In the genomic region with DNA sequence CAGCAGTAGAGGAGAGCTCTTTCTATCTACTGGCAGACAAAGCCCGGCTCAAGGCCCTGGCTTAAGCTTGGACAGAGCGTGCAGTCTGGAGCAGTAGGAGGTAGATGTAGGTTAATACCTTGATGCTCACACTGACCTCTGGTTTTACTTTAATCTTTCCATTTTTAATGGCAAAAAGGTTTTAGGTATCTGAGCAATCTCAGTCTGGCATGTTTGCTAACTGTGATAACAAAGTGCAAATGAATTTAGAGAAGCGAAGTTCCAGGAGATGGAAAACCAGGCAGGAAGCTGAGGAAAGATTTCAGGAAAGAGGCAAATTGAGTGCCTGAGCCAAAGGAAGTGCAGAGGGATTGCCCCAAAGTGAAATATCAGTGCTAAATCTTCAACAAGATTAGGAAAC, we compare ENCODE assay signal across 24 cellular contexts.
DNase-seq lines count a peak whose midpoint lies in the region; ATAC-seq, FAIRE-seq and TF ChIP-seq lines count a peak whose summit lies in the region.
"Had no signal": no experiment of that assay in that cellular context is flagged by ENCODE, and none has a peak within 500 bp of the region (broad histone marks: within the 10 kb centered on the region; RNA-seq: fewer than 3 reads in every experiment).

No MANE protein-coding gene starts in this region.

- no peak overlapping the region for H3K18ac ChIP-seq in neuronal stem cell (ENCODE audit: low read length)

- H3K4me3 ChIP-seq in HepG2 (replicated peaks in 1 of 3; ENCODE audit: insufficient read depth in 1 of 3, low read depth in 2 of 3, low read length in 3 of 3) (no peak overlapping the region), right lobe of liver (no peak overlapping the region), endothelial cell of umbilical vein (replicated peaks in 1 of 3; ENCODE audit: insufficient read depth in 1 of 3, low read depth in 1 of 3, low read length in 3 of 3) (no peak overlapping the region), neuronal stem cell (ENCODE audit: low read length in 2 of 2) (no peak overlapping the region)

- no peak overlapping the region for H3K23ac ChIP-seq in neuronal stem cell (ENCODE audit: low read depth, low read length, poor library complexity)

- H3K79me2 ChIP-seq in HepG2 (ENCODE audit: insufficient read depth, low read length) (no peaks in the 10 kb centered on the region), endothelial cell of umbilical vein (ENCODE audit: control insufficient read depth, insufficient read depth, low read length) (no peaks in the 10 kb centered on the region)

- H4K20me1 ChIP-seq in HepG2 (ENCODE audit: insufficient read depth, low read length) (no peaks in the 10 kb centered on the region), endothelial cell of umbilical vein (replicated peaks; ENCODE audit: control insufficient read depth, extremely low read depth, insufficient read depth, low read length) (no peaks in the 10 kb centered on the region)

- no peak overlapping the region for H2BK15ac ChIP-seq in neuronal stem cell (ENCODE audit: low read length)

- dilution Hi-C loops in endothelial cell of umbilical vein (cut with MboI; ENCODE audit: extremely low pct_ligation_motif_present, low sequenced_read_pairs), result no loop called here

- H4K91ac ChIP-seq in neuronal stem cell (ENCODE audit: low read depth, low read length, poor library complexity), result no peak overlapping the region

- H3K27ac ChIP-seq in HepG2 (ENCODE audit: extremely low read length, insufficient read depth, low read length) (no peak overlapping the region), right lobe of liver (no peak overlapping the region), endothelial cell of umbilical vein (ENCODE audit: insufficient read depth, low read depth, low read length) (no peak overlapping the region), neuronal stem cell (replicated peaks; ENCODE audit: low read length) (no peak overlapping the region)
- H3K27ac ChIP-seq: HL-60 had no signal

- no peak overlapping the region for H3K4ac ChIP-seq in neuronal stem cell (ENCODE audit: low read length)

- H3K9me1 ChIP-seq in endothelial cell of umbilical vein (replicated peaks; ENCODE audit: control insufficient read depth, extremely low read depth, insufficient read depth, low read length), result no peaks in the 10 kb centered on the region

- WGBS in HepG2 (ENCODE audit: low lambda C conversion rate), result 39% methylated on average over 3 of the region's 3 CpGs
- 61% methylated on average over 3 of the region's 3 CpGs for WGBS in right lobe of liver (ENCODE audit: insufficient coverage, low coverage, low lambda C conversion rate, missing lambda C conversion rate)
- WGBS in neuronal stem cell (ENCODE audit: extremely low coverage in 2 of 2, insufficient read length in 2 of 2, insufficient replicate concordance in 1 of 2), 2 donors, result no CpG with 5 or more reads among the region's 3 CpGs

- H3K4me1 ChIP-seq in HepG2 (ENCODE audit: insufficient read depth, low read length) (peaks cover 45% of the 10 kb centered on the region), right lobe of liver (peaks cover 0 to 4% (median 0%) of the 10 kb centered on the region in 4 donors), endothelial cell of umbilical vein (ENCODE audit: control insufficient read depth, extremely low read depth, insufficient read depth, low read length) (peaks cover 21% of the 10 kb centered on the region), neuronal stem cell (ENCODE audit: control insufficient read depth in 2 of 2, insufficient read depth in 1 of 2, low read depth in 1 of 2, low read length in 2 of 2) (peaks cover 0 to 6% of the 10 kb centered on the region in 2 donors)
- H3K4me1 ChIP-seq: BE2C had no signal

- no peaks in the 10 kb centered on the region for H3K27me3 ChIP-seq in HepG2 (ENCODE audit: control insufficient read depth in 1 of 2, insufficient read depth in 2 of 2, low read length in 2 of 2)
- no peaks in the 10 kb centered on the region for H3K27me3 ChIP-seq in right lobe of liver
- H3K27me3 ChIP-seq in endothelial cell of umbilical vein (ENCODE audit: control insufficient read depth in 2 of 2, insufficient read depth in 2 of 2, low read length in 2 of 2), result no peaks in the 10 kb centered on the region
- H3K27me3 ChIP-seq in neuronal stem cell (ENCODE audit: control insufficient read depth in 3 of 3, insufficient read depth in 3 of 3, low read depth in 1 of 3, low read length in 3 of 3), result no peaks in the 10 kb centered on the region
- H3K27me3 ChIP-seq: BE2C had no signal

- H2BK5ac ChIP-seq in neuronal stem cell (ENCODE audit: low read length), result no peak overlapping the region

- H3K9ac ChIP-seq in HepG2 (ENCODE audit: insufficient read depth, low read depth, low read length), result no peak overlapping the region
- H3K9ac ChIP-seq in endothelial cell of umbilical vein (replicated peaks; ENCODE audit: extremely low read depth, insufficient read depth, low read length), result no peak overlapping the region
- H3K9ac ChIP-seq in neuronal stem cell (ENCODE audit: low read depth, low read length, poor library complexity), result no peak overlapping the region

- H2BK120ac ChIP-seq in neuronal stem cell (ENCODE audit: low read depth, low read length), result no peak overlapping the region

- no peaks in the 10 kb centered on the region for H3K79me1 ChIP-seq in neuronal stem cell (ENCODE audit: low read depth, low read length)

- FAIRE-seq in HepG2 (lab: Jason Lieb, UNC) (no peak), endothelial cell of umbilical vein (lab: Jason Lieb, UNC) (no peak)
- FAIRE-seq: GM12891, GM19239 had no signal

- H4K8ac ChIP-seq in neuronal stem cell (ENCODE audit: low read depth, low read length), result no peak overlapping the region

- H3K9me3 ChIP-seq in HepG2 (ENCODE audit: low read length) (peaks cover 13% of the 10 kb centered on the region; the same call in 1 of the 2 replicates), right lobe of liver (no peaks in the 10 kb centered on the region), endothelial cell of umbilical vein (replicated peaks; ENCODE audit: control insufficient read depth, insufficient read depth, low read length) (no peaks in the 10 kb centered on the region), neuronal stem cell (replicated peaks in 1 of 2; ENCODE audit: control insufficient read depth in 2 of 2, insufficient read depth in 1 of 2, low read depth in 1 of 2, low read length in 2 of 2) (peaks cover 7 to 19% of the 10 kb centered on the region in 2 donors)
- H3K9me3 ChIP-seq: BE2C had no signal

- POLR2A ChIA-PET in HepG2 (lab: Yijun Ruan, JAX) (no interaction called here), endothelial cell of umbilical vein (lab: Charles Lee) (no interaction called here)

- H3K36me3 ChIP-seq in HepG2 (replicated peaks in 1 of 2; ENCODE audit: control insufficient read depth in 1 of 2, insufficient read depth in 2 of 2, low read length in 2 of 2) (no peaks in the 10 kb centered on the region), right lobe of liver (no peaks in the 10 kb centered on the region), endothelial cell of umbilical vein (ENCODE audit: control insufficient read depth in 2 of 2, extremely low read depth in 1 of 2, insufficient read depth in 2 of 2, low read length in 2 of 2) (no peaks in the 10 kb centered on the region), neuronal stem cell (replicated peaks in 1 of 2; ENCODE audit: control insufficient read depth in 2 of 2, insufficient read depth in 2 of 2, low read length in 2 of 2) (no peaks in the 10 kb centered on the region)
- H3K36me3 ChIP-seq: BE2C had no signal

- H2BK12ac ChIP-seq in neuronal stem cell (ENCODE audit: low read length), result no peak overlapping the region

- BruUV-seq in HepG2 (replicated peaks; lab: Mats Ljungman, UMichigan), result no TSS peak
- no TSS peak for BruUV-seq in endothelial cell of umbilical vein (replicated peaks; lab: Mats Ljungman, UMichigan)

- CTCF ChIA-PET in HepG2 (lab: Yijun Ruan, JAX; ENCODE audit: low intra/inter-chr PET ratio, low total read pairs), result no interaction called here
- CTCF ChIA-PET in endothelial cell of umbilical vein (lab: Charles Lee), result interaction anchor here (1.1 kb wide), 1 partner anchor 240 kb away, joined by 4 read pairs; no protein-coding TSS in a partner anchor

- in situ Hi-C loops in HepG2 (cut with HindIII; ENCODE audit: extremely low pct_ligation_motif_present, low pct_unique_long_range_greater_than_20kb), result no loop called here
- in situ Hi-C loops in ACHN (cut with HindIII; ENCODE audit: low pct_ligation_motif_present, low pct_unique_long_range_greater_than_20kb, low sequenced_read_pairs), result no loop called here

- DNase-seq in HepG2 (ENCODE audit: low spot score) (no peak), right lobe of liver (no peak), endothelial cell of umbilical vein (ENCODE audit: low read depth, low spot score) (no peak), neuronal stem cell (ENCODE audit: low spot score) (no peak), NCI-H1694 treated with DMSO at 0.1 percent for 48 hours (lab: John Stamatoyannopoulos, UW) (no peak), ACHN (no peak), left lobe of liver (ENCODE audit: low spot score) (no peak)
- DNase-seq: BE2C; C1 segment of cervical spinal cord; CD4-positive, CD25-positive, alpha-beta regulatory T cell; CD8-positive, alpha-beta memory T cell; COR-L47; DMS 273 treated with DMSO at 0.1 percent for 48 hours; DMS53; DND-41; EL; GOT3; H7; HFFc6; IMR-90 had no signal

- intact Hi-C loops in HepG2 (cut with micrococcal nuclease; ENCODE audit: unreplicated experiment) (no loop called here), right lobe of liver (cut with DNase I) (no loop called here), endothelial cell of umbilical vein (cut with micrococcal nuclease) (loop anchor here (5.0 to 10.0 kb wide), 5 partner anchors 195 to 528 kb away; no protein-coding TSS in a partner anchor)

- H3K4me2 ChIP-seq in HepG2 (ENCODE audit: low read depth, low read length) (peak overlapping the region; percentile 14; the same call in 1 of the 2 replicates), endothelial cell of umbilical vein (ENCODE audit: insufficient read depth, low read length) (no peak overlapping the region), neuronal stem cell (ENCODE audit: insufficient read depth, low read length, poor library complexity, severe bottlenecking) (no peak overlapping the region)

- no peak overlapping the region for H2AK5ac ChIP-seq in neuronal stem cell (ENCODE audit: low read depth, low read length)

- TF ChIP-seq EP300 in HepG2 (IDR thresholded peaks at IDR 0.05; ENCODE audit: low read depth in 2 of 2, low read length in 2 of 2) (no peak), HepG2 (CRISPR knock-in tag; IDR thresholded peaks at IDR 0.05; ENCODE audit: borderline replicate concordance) (no peak)

- H2AFZ ChIP-seq in HepG2 (ENCODE audit: low read length) (no peak overlapping the region), endothelial cell of umbilical vein (ENCODE audit: low read depth, low read length) (peak overlapping the region; percentile 53), neuronal stem cell (ENCODE audit: low read length) (peak overlapping the region; percentile 21)

- no peak for TF ChIP-seq CTCF in HepG2 (CRISPR knock-in tag; IDR thresholded peaks at IDR 0.05)
- TF ChIP-seq CTCF in right lobe of liver (IDR thresholded peaks at IDR 0.05), result no peak
- TF ChIP-seq CTCF in endothelial cell of umbilical vein (IDR thresholded peaks at IDR 0.05; ENCODE audit: extremely low read depth in 1 of 2, insufficient read depth in 1 of 2, low read depth in 1 of 2, low read length in 2 of 2), result no peak

- ATAC-seq in HepG2 (peak; percentile 50), right lobe of liver (no peak), left lobe of liver (no peak)
- ATAC-seq: HCT116 had no signal

- no peak overlapping the region for H3K14ac ChIP-seq in neuronal stem cell (ENCODE audit: low read length)

- TF ChIP-seq RAD21 in HepG2 (CRISPR knock-in tag; IDR thresholded peaks at IDR 0.05), result no peak

- TF ChIP-seq POLR2A in HepG2 (IDR thresholded peaks at IDR 0.05; ENCODE audit: insufficient read depth in 1 of 2, low read depth in 2 of 2, low read length in 2 of 2), result no peak
- TF ChIP-seq POLR2A in right lobe of liver (IDR thresholded peaks at IDR 0.05), result no peak
- no peak for TF ChIP-seq POLR2A in endothelial cell of umbilical vein (IDR thresholded peaks at IDR 0.05; ENCODE audit: low read depth, low read length)
